Comparison of ENCODE assay signal across 8 cellular contexts in genomic region chr5:132866342-132867045, GRCh38. TPM values are rescaled to one million over a fixed set of nuclear protein-coding genes. Genes with fewer than 3 reads are reported as not detected.
A peak's percentile ranks its signal among the peaks of the same experiment; 100 is the strongest.
DNase-seq lines count a peak whose midpoint lies in the region; ATAC-seq and TF ChIP-seq lines count a peak whose summit lies in the region.

TSS of gene GDF9 (minus strand) at chr5:132866469. CDS start at chr5:132864533, 1,936 bp downstream.
TSS of gene UQCRQ (plus strand) at chr5:132866642. CDS start at chr5:132866882, 240 bp downstream.

- no peaks in the 10 kb centered on the region for H3K9me3 ChIP-seq in CD4-positive, CD25-positive, alpha-beta regulatory T cell (ENCODE audit: control insufficient read depth in 2 of 2, low read length in 2 of 2)
- no peaks in the 10 kb centered on the region for H3K9me3 ChIP-seq in liver (ENCODE audit: control insufficient read depth in 4 of 4, low read length in 3 of 4)

- H3K27ac Mint-ChIP-seq in CD4-positive, CD25-positive, alpha-beta regulatory T cell, result peak within 1 kb of the TSS; percentile 99 to 100 (median 100)

- H3K27me3 Mint-ChIP-seq in CD4-positive, CD25-positive, alpha-beta regulatory T cell, result peaks cover 12% of the 10 kb centered on the region

- TF ChIP-seq RAD21 in liver (IDR thresholded peaks at IDR 0.05), result peak; percentile 81 to 83

- H3K4me1 ChIP-seq in CD4-positive, CD25-positive, alpha-beta regulatory T cell (ENCODE audit: control insufficient read depth, insufficient read depth, low read length, poor library complexity, severe bottlenecking), result peaks cover 14% of the 10 kb centered on the region
- peaks cover 9 to 43% (median 22%) of the 10 kb centered on the region in 4 donors for H3K4me1 ChIP-seq in liver (ENCODE audit: control insufficient read depth in 4 of 4, insufficient read depth in 4 of 4, low read length in 3 of 4)

- under 1% methylated on average over 55 of the region's 55 CpGs for WGBS in liver

- peak within 1 kb of the TSS; percentile 64 for H3K4me3 ChIP-seq in CD4-positive, CD25-positive, alpha-beta regulatory T cell (ENCODE audit: low read depth, low read length)
- H3K4me3 ChIP-seq in liver (ENCODE audit: low read depth in 1 of 3, low read length in 3 of 3), result peak within 1 kb of the TSS; percentile 71 to 91 (median 90)

- H3K4me3 Mint-ChIP-seq in CD4-positive, CD25-positive, alpha-beta regulatory T cell, result peak within 1 kb of the TSS; percentile 95 to 100 (median 99)

- ATAC-seq in CD4-positive, CD25-positive, alpha-beta regulatory T cell (ENCODE audit: low read depth in 2 of 2), result peak; percentile 98 to 99
- ATAC-seq in GM19395 (IDR thresholded peaks at IDR 0.05; ENCODE audit: unreplicated experiment), result peak; percentile 99
- ATAC-seq in HG03565 (IDR thresholded peaks at IDR 0.05; ENCODE audit: unreplicated experiment), result peak; percentile 96

- H3K36me3 Mint-ChIP-seq in CD4-positive, CD25-positive, alpha-beta regulatory T cell, result peaks cover 23% of the 10 kb centered on the region

- peaks cover 12 to 40% (median 19%) of the 10 kb centered on the region in 4 donors for H3K4me1 Mint-ChIP-seq in CD4-positive, CD25-positive, alpha-beta regulatory T cell

- H3K27me3 ChIP-seq in CD4-positive, CD25-positive, alpha-beta regulatory T cell (ENCODE audit: control insufficient read depth, insufficient read depth, low read length), result peaks cover 5% of the 10 kb centered on the region
- H3K27me3 ChIP-seq in liver (ENCODE audit: control insufficient read depth in 4 of 4, insufficient read depth in 4 of 4, low read length in 3 of 4), result no peaks in the 10 kb centered on the region

- H3K9ac ChIP-seq in liver (ENCODE audit: low read depth in 1 of 2, low read length in 2 of 2), result peak within 1 kb of the TSS; percentile 94 to 99

- H3K36me3 ChIP-seq in CD4-positive, CD25-positive, alpha-beta regulatory T cell (ENCODE audit: control insufficient read depth, insufficient read depth, low read length), result peaks cover 13% of the 10 kb centered on the region
- peaks cover 0 to 15% (median 8%) of the 10 kb centered on the region in 4 donors for H3K36me3 ChIP-seq in liver (ENCODE audit: control insufficient read depth in 4 of 4, insufficient read depth in 3 of 4, low read depth in 1 of 4, low read length in 3 of 4)

- peak; percentile 93 to 99 (median 96) for DNase-seq in CD4-positive, CD25-positive, alpha-beta regulatory T cell
- DNase-seq in NCI-H748 treated with DMSO at 0.1 percent for 48 hours (lab: John Stamatoyannopoulos, UW), result peak; percentile 95
- DNase-seq in activated CD4-positive, alpha-beta T cell treated with anti-CD3 and anti-CD28 coated beads, Interleukin-2, amount 50 U/mL, for 48 hours, result peak; percentile 92 to 94
- DNase-seq in dermis microvascular lymphatic vessel endothelial cell (ENCODE audit: low read depth in 2 of 2), result peak; percentile 100
- DNase-seq in stimulated activated CD4-positive, alpha-beta T cell treated with anti-CD3 and anti-CD28 coated beads, Interleukin-4, amount 100 ng/mL, for 24 hours, result peak; percentile 94

- H3K27ac ChIP-seq in CD4-positive, CD25-positive, alpha-beta regulatory T cell (ENCODE audit: insufficient read depth, low read length, poor library complexity, severe bottlenecking), result peak within 1 kb of the TSS; percentile 96
- peak within 1 kb of the TSS; percentile 98 to 99 for H3K27ac ChIP-seq in liver (ENCODE audit: low read depth in 1 of 2, low read length in 2 of 2)

- peak; percentile 20 for TF ChIP-seq CTCF in liver (IDR thresholded peaks at IDR 0.05; ENCODE audit: low read depth, low read length, missing input control)

- H3K9me3 Mint-ChIP-seq in CD4-positive, CD25-positive, alpha-beta regulatory T cell, result peaks cover 0 to 1% (median 0%) of the 10 kb centered on the region in 7 donors

TF ChIP-seq in liver, 16 proteins besides CTCF, POLR2A, EP300 and RAD21:
- TF ChIP-seq TAF1 (conservative IDR thresholded peaks at IDR 0.05) (peak; percentile 92), HNF4A (conservative IDR thresholded peaks at IDR 0.05) (peak; percentile 63 to 64), GABPA (IDR thresholded peaks at IDR 0.05 in 1 of 2, conservative IDR thresholded peaks at IDR 0.05 in 1 of 2) (peak; percentile 97 to 98), MAX (IDR thresholded peaks at IDR 0.05) (peak; percentile 87), ZBTB33 (IDR thresholded peaks at IDR 0.05) (peak; percentile 89), FOXA1 (IDR thresholded peaks at IDR 0.05) (no peak), SP1 (IDR thresholded peaks at IDR 0.05) (peak; percentile 94), JUND (IDR thresholded peaks at IDR 0.05) (peak; percentile 90 to 93), NR2F2 (IDR thresholded peaks at IDR 0.05) (peak; percentile 97), EGR1 (IDR thresholded peaks at IDR 0.05; ENCODE audit: low read depth in 2 of 2) (peak; percentile 71 to 84), FOXA2 (IDR thresholded peaks at IDR 0.05) (no peak), ATF3 (IDR thresholded peaks at IDR 0.05) (peak; percentile 86), HNF4G (IDR thresholded peaks at IDR 0.05) (peak; percentile 57), YY1 (IDR thresholded peaks at IDR 0.05) (peak; percentile 94), RXRA (IDR thresholded peaks at IDR 0.05) (peak; percentile 90 to 92), REST (IDR thresholded peaks at IDR 0.05) (peak; percentile 92)
TF ChIP-seq in liver: peak in this region for 14.

RNA-seq across cellular contexts. Expression of gene GDF9, which starts in this region (rescaled TPM):
- 0.35 TPM for total RNA-seq in CD4-positive, CD25-positive, alpha-beta regulatory T cell
- under 1 TPM in 3 of 4 donors, not detected in 1; 0.11 to 0.24 (median 0.24) TPM for polyA plus RNA-seq in CD4-positive, CD25-positive, alpha-beta regulatory T cell
- under 0.01 TPM in 1 of 2 replicates, not detected in the other for total RNA-seq in dermis microvascular lymphatic vessel endothelial cell
- under 1 TPM in 1 of 2 donors, not detected in 1; 0.08 TPM for total RNA-seq in liver
- under 1 TPM; 0.08 to 0.10 TPM for polyA plus RNA-seq in liver

RNA-seq across cellular contexts. Expression of gene UQCRQ, which starts in this region (rescaled TPM):
- total RNA-seq in CD4-positive, CD25-positive, alpha-beta regulatory T cell, result 88.5 TPM
- polyA plus RNA-seq in CD4-positive, CD25-positive, alpha-beta regulatory T cell, result 100 to 1,000 TPM; 555 to 604 (median 574) TPM
- total RNA-seq in dermis microvascular lymphatic vessel endothelial cell (85.6 and 98.7 TPM in 2 replicates), liver (100 to 1,000 TPM in 1 of 2 donors, 10 to 100 TPM in 1; 62.5 to 103 TPM)
- 1,000 to 10,000 TPM in 1 of 2 donors, 100 to 1,000 TPM in 1; 548 to 2,326 TPM for polyA plus RNA-seq in liver

Comparison
In these comparisons a context has a peak if more than half of its experiments do, and no peak if none do; other contexts are left out.
1. Peak in every context shown above with its lines: DNase-seq, ATAC-seq, H3K4me3 ChIP-seq and H3K27ac ChIP-seq.